ENCODE assay signal across 8 cellular contexts in genomic region chr12:12327802-12328201, GRCh38. TPM values are rescaled to one million over a fixed set of nuclear protein-coding genes. Genes with fewer than 3 reads are reported as not detected.
DNase-seq lines count a peak whose midpoint lies in the region; ATAC-seq and TF ChIP-seq lines count a peak whose summit lies in the region.

No MANE protein-coding gene starts in this region.

- H3K36me3 Mint-ChIP-seq in T-cell: no peaks in the 10 kb centered on the region

- ATAC-seq in T-cell (replicated peaks in 1 of 4): peak; percentile 65 to 83 (median 80)
- no peak for ATAC-seq in HG02588 (IDR thresholded peaks at IDR 0.05; ENCODE audit: unreplicated experiment)
- ATAC-seq in GM18858 (IDR thresholded peaks at IDR 0.05; ENCODE audit: unreplicated experiment): no peak

- WGBS in ovary, 3 donors: 0 to 2% (median 2%) methylated on average over 1 of the region's 1 CpG

- no peaks in the 10 kb centered on the region for H3K4me1 ChIP-seq in ovary (ENCODE audit: insufficient read depth)

- no peaks in the 10 kb centered on the region for H3K27me3 Mint-ChIP-seq in T-cell

- DNase-seq in ACHN: peak; percentile 84
- DNase-seq in G401 (ENCODE audit: low spot score): peak; percentile 69
- peak; percentile 38 for DNase-seq in NCI-H1436 treated with DMSO at 0.1 percent for 48 hours (lab: John Stamatoyannopoulos, UW)
- DNase-seq in T-cell: peak in 13 of 34 experiments; percentile 3 to 35 (median 14)
- peak; percentile 67 for DNase-seq in fibroblast of the conjunctiva (ENCODE audit: low read depth)
- no peak for DNase-seq in ovary

- H3K27ac ChIP-seq in ovary: no peak overlapping the region

- no peaks in the 10 kb centered on the region for H3K9me3 ChIP-seq in ovary

- CTCF ChIA-PET in T-cell (lab: Charles Lee): interaction anchor here (0.7 to 2.2 kb wide), 16 partner anchors 8 to 1557 kb away, joined by 3 to 14 read pairs (median 3); partner anchors contain the start of gene MANSC1 (in 1 of the 2)

- TF ChIP-seq POLR2A in ovary (IDR thresholded peaks at IDR 0.05): no peak

- POLR2A ChIA-PET in T-cell (lab: Charles Lee): interaction anchor here in 1 of 2 donors (0.7 kb wide), 2 partner anchors 24 to 585 kb away, joined by 3 to 4 read pairs; no protein-coding TSS in a partner anchor

- no peaks in the 10 kb centered on the region for H3K27me3 ChIP-seq in ovary

- TF ChIP-seq EP300 in ovary (IDR thresholded peaks at IDR 0.05): no peak

- in situ Hi-C loops in ACHN (cut with HindIII; ENCODE audit: low pct_ligation_motif_present, low pct_unique_long_range_greater_than_20kb, low sequenced_read_pairs): loop anchor here (25.0 kb wide), 2 partner anchors 241 to 741 kb away; no protein-coding TSS in a partner anchor
- in situ Hi-C loops in G401 (cut with HindIII; ENCODE audit: low sequenced_read_pairs): loop anchor here (5.0 kb wide), 1 partner anchor 246 kb away; no protein-coding TSS in a partner anchor

- H3K27ac Mint-ChIP-seq in T-cell: peak overlapping the region; percentile 57 to 82

- H3K36me3 ChIP-seq in ovary: no peaks in the 10 kb centered on the region

- TF ChIP-seq CTCF in ovary (IDR thresholded peaks at IDR 0.05): peak; percentile 46 to 61 (median 58)

- H3K9me3 Mint-ChIP-seq in T-cell: no peaks in the 10 kb centered on the region

- peaks cover 8 to 10% (median 8%) of the 10 kb centered on the region in 3 donors for H3K4me1 Mint-ChIP-seq in T-cell

- no peak overlapping the region for H3K4me3 Mint-ChIP-seq in T-cell

- H3K4me3 ChIP-seq in ovary: no peak overlapping the region

- intact Hi-C loops in ovary (cut with DNase I): loop anchor here in 1 of 4 donors (10.0 kb wide), 1 partner anchor 243 kb away; no protein-coding TSS in a partner anchor

RNA-seq across cellular contexts. Expression of gene MANSC1, which starts 22.2 kb away (rescaled TPM):
- 1.6 and 1.7 TPM in 2 replicates for total RNA-seq in G401 (2014; rRNA removed; shearing (Covaris generic))
- 1 to 10 TPM in 2 of 5 donors, under 1 TPM in 3; 0.16 to 1.6 (median 0.96) TPM for total RNA-seq in T-cell
- total RNA-seq in ovary: 10 to 100 TPM in 5 of 7 donors, 1 to 10 TPM in 2; 5.0 to 19.6 (median 17.2) TPM
- 10 to 100 TPM; 13.3 to 33.3 TPM for polyA plus RNA-seq in ovary

RNA-seq across cellular contexts. Expression of gene BORCS5, which starts 29.1 kb away (rescaled TPM):
- 5.1 and 17.8 TPM in 2 replicates for total RNA-seq in G401 (2014; rRNA removed; shearing (Covaris generic))
- total RNA-seq in T-cell (10 to 100 TPM; 18.0 to 34.0 (median 25.5) TPM), ovary (10 to 100 TPM in 6 of 7 donors, 1 to 10 TPM in 1; 6.2 to 20.4 (median 11.6) TPM)
- 1 to 10 TPM; 7.2 to 9.7 TPM for polyA plus RNA-seq in ovary

Comparison
In these comparisons a context has a peak if more than half of its experiments do, and no peak if none do; other contexts are left out.
1. DNase-seq: peak in ACHN (single experiment), G401 (single experiment), NCI-H1436 treated with DMSO at 0.1 percent for 48 hours (single experiment) and fibroblast of the conjunctiva (single experiment); none in ovary (0 of 5).
2. ATAC-seq: peak in T-cell (4 of 4); none in HG02588 (single experiment) and GM18858 (single experiment).